Comparison of ENCODE assay signal across 1 cellular context in the genomic region with DNA sequence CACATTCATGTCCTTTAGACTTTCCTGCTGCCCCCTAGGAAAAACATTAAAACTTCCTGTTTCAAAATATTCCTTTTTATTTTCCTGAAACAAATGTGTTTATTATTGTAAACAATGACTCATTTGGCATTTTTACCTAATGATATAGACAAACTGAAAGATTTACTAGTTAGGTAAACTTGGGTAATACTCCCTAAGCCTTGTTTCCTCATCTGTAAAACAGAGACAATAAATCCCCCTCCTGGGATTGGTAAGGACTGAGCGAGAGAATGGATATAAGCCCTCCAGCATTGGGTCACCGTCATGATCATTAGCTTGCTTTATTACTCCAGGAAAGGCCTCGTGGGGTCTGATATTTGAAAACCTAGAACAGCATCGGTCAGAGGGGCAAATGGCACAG.
A peak's percentile ranks its signal among the peaks of the same experiment; 100 is the strongest.
TF ChIP-seq lines count a peak whose summit lies in the region.

No MANE protein-coding gene starts in this region.

TF ChIP-seq in HEK293, 187 proteins besides CTCF, POLR2A, EP300 and RAD21 (continued from another document):
- TF ChIP-seq, protein P1, sequence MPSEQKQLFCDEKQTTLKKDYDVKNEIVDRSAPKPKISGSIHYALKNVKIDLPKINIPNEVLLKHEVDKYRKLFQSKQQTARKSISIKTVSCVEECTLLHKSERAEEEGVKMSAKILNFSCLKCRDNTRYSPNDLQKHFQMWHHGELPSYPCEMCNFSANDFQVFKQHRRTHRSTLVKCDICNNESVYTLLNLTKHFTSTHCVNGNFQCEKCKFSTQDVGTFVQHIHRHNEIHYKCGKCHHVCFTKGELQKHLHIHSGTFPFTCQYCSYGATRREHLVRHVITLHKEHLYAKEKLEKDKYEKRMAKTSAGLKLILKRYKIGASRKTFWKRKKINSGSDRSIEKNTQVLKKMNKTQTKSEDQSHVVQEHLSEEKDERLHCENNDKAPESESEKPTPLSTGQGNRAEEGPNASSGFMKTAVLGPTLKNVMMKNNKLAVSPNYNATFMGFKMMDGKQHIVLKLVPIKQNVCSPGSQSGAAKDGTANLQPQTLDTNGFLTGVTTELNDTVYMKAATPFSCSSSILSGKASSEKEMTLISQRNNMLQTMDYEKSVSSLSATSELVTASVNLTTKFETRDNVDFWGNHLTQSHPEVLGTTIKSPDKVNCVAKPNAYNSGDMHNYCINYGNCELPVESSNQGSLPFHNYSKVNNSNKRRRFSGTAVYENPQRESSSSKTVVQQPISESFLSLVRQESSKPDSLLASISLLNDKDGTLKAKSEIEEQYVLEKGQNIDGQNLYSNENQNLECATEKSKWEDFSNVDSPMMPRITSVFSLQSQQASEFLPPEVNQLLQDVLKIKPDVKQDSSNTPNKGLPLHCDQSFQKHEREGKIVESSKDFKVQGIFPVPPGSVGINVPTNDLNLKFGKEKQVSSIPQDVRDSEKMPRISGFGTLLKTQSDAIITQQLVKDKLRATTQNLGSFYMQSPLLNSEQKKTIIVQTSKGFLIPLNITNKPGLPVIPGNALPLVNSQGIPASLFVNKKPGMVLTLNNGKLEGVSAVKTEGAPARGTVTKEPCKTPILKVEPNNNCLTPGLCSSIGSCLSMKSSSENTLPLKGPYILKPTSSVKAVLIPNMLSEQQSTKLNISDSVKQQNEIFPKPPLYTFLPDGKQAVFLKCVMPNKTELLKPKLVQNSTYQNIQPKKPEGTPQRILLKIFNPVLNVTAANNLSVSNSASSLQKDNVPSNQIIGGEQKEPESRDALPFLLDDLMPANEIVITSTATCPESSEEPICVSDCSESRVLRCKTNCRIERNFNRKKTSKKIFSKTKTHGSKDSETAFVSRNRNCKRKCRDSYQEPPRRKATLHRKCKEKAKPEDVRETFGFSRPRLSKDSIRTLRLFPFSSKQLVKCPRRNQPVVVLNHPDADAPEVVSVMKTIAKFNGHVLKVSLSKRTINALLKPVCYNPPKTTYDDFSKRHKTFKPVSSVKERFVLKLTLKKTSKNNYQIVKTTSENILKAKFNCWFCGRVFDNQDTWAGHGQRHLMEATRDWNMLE (tag by site-specific recombination; conservative IDR thresholded peaks at IDR 0.05; ENCODE audit: low read depth), result no peak
- TF ChIP-seq, protein P2, sequence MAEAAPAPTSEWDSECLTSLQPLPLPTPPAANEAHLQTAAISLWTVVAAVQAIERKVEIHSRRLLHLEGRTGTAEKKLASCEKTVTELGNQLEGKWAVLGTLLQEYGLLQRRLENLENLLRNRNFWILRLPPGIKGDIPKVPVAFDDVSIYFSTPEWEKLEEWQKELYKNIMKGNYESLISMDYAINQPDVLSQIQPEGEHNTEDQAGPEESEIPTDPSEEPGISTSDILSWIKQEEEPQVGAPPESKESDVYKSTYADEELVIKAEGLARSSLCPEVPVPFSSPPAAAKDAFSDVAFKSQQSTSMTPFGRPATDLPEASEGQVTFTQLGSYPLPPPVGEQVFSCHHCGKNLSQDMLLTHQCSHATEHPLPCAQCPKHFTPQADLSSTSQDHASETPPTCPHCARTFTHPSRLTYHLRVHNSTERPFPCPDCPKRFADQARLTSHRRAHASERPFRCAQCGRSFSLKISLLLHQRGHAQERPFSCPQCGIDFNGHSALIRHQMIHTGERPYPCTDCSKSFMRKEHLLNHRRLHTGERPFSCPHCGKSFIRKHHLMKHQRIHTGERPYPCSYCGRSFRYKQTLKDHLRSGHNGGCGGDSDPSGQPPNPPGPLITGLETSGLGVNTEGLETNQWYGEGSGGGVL (tag by site-specific recombination; IDR thresholded peaks at IDR 0.05), result peak; percentile 49
- TF ChIP-seq ZBTB48 (tag by site-specific recombination; IDR thresholded peaks at IDR 0.05) (no peak), ZNF184 (tag by site-specific recombination; IDR thresholded peaks at IDR 0.05) (peak; percentile 65; the same call in 1 of the 2 replicates)
